9 cellular contexts compared by ENCODE assay signal in genomic region chr9:129996161-129996849, GRCh38. TPM values are rescaled to one million over a fixed set of nuclear protein-coding genes. Genes with fewer than 3 reads are reported as not detected.
DNase-seq lines count a peak whose midpoint lies in the region; ATAC-seq and TF ChIP-seq lines count a peak whose summit lies in the region.
"Had no signal": no experiment of that assay in that cellular context is flagged by ENCODE, and none has a peak within 500 bp of the region (broad histone marks: within the 10 kb centered on the region; RNA-seq: fewer than 3 reads in every experiment).

No MANE protein-coding gene starts in this region.

- H3K9me3 ChIP-seq in Peyer's patch = no peaks in the 10 kb centered on the region
- H3K9me3 ChIP-seq in effector memory CD4-positive, alpha-beta T cell (ENCODE audit: control insufficient read depth, low read length) = no peaks in the 10 kb centered on the region

- DNase-seq in GM12865 (ENCODE audit: low read depth) = no peak
- DNase-seq in Peyer's patch = peak in 1 of 3 donors; percentile 15
- no peak for DNase-seq in effector memory CD4-positive, alpha-beta T cell
- DNase-seq in sciatic nerve (ENCODE audit: low spot score) = no peak
- DNase-seq in midbrain (lab: John Stamatoyannopoulos, UW) = no peak
- DNase-seq in AG08395 (ENCODE audit: low spot score) = no peak
- DNase-seq in NCI-H2029 treated with DMSO at 0.1 percent for 48 hours (lab: John Stamatoyannopoulos, UW) = no peak
- DNase-seq: NCI-H446 had no signal

- H3K4me1 ChIP-seq in Peyer's patch = peaks cover 0 to 21% (median 6%) of the 10 kb centered on the region in 4 donors
- H3K4me1 ChIP-seq in effector memory CD4-positive, alpha-beta T cell (ENCODE audit: control insufficient read depth, insufficient read depth, low read length, poor library complexity, severe bottlenecking) = peaks cover 52% of the 10 kb centered on the region

- H3K4me3 ChIP-seq in GM12865 (ENCODE audit: low read depth, low read length) = peak overlapping the region; percentile 87
- H3K4me3 ChIP-seq in Peyer's patch = no peak overlapping the region
- no peak overlapping the region for H3K4me3 ChIP-seq in effector memory CD4-positive, alpha-beta T cell (ENCODE audit: insufficient read depth, low read depth, low read length, poor library complexity, severe bottlenecking)

- no peak for TF ChIP-seq POLR2A in Peyer's patch (IDR thresholded peaks at IDR 0.05)

- TF ChIP-seq CTCF in GM12865 (IDR thresholded peaks at IDR 0.05; ENCODE audit: insufficient read depth, low read depth, low read length, missing control alignments) (no peak), Peyer's patch (IDR thresholded peaks at IDR 0.05) (no peak)

- ATAC-seq in sciatic nerve (peak; percentile 16), HG02938 (IDR thresholded peaks at IDR 0.05; ENCODE audit: unreplicated experiment) (no peak)

- peak overlapping the region; percentile 50 to 71 (median 63) for H3K27ac ChIP-seq in Peyer's patch
- peak overlapping the region; percentile 54 for H3K27ac ChIP-seq in effector memory CD4-positive, alpha-beta T cell (ENCODE audit: insufficient read depth, low read length, poor library complexity, severe bottlenecking)

- H3K27me3 ChIP-seq in Peyer's patch = no peaks in the 10 kb centered on the region
- no peaks in the 10 kb centered on the region for H3K27me3 ChIP-seq in effector memory CD4-positive, alpha-beta T cell (replicated peaks; ENCODE audit: control insufficient read depth, insufficient read depth, low read length, poor library complexity, severe bottlenecking)

- no peaks in the 10 kb centered on the region for H3K36me3 ChIP-seq in Peyer's patch
- H3K36me3 ChIP-seq in effector memory CD4-positive, alpha-beta T cell (ENCODE audit: control insufficient read depth, insufficient read depth, low read length) = peaks cover 6% of the 10 kb centered on the region

- intact Hi-C loops in sciatic nerve (cut with DNase I) = no loop called here

RNA-seq across cellular contexts. Expression of gene FNBP1, which starts 46.7 kb away (rescaled TPM):
- total RNA-seq in Peyer's patch (100 to 1,000 TPM in 1 of 4 donors, 10 to 100 TPM in 2, 1 to 10 TPM in 1; 9.8 to 163 (median 22.2) TPM), sciatic nerve (132 TPM)

RNA-seq across cellular contexts. Expression of gene GPR107, which starts 57.4 kb away (rescaled TPM):
- 10 to 100 TPM; 16.6 to 29.0 (median 22.3) TPM for total RNA-seq in Peyer's patch
- 42.4 TPM for total RNA-seq in sciatic nerve
